ENCODE assay signal across 1 cellular context in the genomic region with DNA sequence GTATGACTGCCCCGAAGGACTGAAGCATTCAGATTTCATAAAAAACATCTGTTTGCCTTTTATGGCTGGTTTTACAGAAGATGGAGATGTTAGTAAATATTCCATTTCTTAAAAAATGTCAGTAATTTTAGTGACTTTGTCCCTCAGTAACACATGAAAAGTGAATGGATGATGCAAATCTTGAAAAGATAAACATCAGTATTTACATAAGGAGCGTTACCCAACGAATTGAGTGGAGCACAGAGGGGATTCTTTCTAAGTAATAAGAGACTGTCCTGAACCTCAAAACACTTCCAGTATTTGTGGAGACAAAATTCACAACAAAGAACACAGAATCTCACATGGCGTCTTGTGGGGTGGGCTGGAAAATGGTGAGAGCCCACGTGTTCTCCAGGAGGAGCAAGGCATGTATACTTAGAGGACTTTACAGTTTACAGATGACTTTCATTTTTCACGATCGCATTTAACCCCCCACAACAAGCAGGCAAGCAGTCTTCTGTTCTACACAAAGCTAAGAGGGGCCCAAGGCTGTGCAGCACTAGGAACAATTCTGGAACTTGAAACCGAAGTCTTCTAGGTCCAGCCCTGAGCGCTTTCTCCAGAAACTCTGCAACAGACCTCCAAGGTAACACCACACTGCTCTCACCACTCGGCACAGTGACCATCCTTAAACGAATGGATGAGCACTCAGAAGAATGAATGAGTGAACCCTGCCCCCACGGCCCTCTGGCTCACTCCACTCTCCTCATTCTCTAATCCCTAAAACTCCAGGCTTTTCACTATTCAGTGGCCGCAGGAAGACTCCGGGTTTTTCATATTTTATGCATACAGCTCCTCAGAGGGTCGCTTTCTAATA.
TF ChIP-seq lines count a peak whose summit lies in the region.

No MANE protein-coding gene starts in this region.

TF ChIP-seq in H1, 55 proteins besides CTCF, POLR2A, EP300 and RAD21:
- no peak for TF ChIP-seq TCF12 (IDR thresholded peaks at IDR 0.05; ENCODE audit: low read depth, low read length)
- no peak for TF ChIP-seq SIRT6 (IDR thresholded peaks at IDR 0.05; ENCODE audit: low read length)
- TF ChIP-seq, protein P1, sequence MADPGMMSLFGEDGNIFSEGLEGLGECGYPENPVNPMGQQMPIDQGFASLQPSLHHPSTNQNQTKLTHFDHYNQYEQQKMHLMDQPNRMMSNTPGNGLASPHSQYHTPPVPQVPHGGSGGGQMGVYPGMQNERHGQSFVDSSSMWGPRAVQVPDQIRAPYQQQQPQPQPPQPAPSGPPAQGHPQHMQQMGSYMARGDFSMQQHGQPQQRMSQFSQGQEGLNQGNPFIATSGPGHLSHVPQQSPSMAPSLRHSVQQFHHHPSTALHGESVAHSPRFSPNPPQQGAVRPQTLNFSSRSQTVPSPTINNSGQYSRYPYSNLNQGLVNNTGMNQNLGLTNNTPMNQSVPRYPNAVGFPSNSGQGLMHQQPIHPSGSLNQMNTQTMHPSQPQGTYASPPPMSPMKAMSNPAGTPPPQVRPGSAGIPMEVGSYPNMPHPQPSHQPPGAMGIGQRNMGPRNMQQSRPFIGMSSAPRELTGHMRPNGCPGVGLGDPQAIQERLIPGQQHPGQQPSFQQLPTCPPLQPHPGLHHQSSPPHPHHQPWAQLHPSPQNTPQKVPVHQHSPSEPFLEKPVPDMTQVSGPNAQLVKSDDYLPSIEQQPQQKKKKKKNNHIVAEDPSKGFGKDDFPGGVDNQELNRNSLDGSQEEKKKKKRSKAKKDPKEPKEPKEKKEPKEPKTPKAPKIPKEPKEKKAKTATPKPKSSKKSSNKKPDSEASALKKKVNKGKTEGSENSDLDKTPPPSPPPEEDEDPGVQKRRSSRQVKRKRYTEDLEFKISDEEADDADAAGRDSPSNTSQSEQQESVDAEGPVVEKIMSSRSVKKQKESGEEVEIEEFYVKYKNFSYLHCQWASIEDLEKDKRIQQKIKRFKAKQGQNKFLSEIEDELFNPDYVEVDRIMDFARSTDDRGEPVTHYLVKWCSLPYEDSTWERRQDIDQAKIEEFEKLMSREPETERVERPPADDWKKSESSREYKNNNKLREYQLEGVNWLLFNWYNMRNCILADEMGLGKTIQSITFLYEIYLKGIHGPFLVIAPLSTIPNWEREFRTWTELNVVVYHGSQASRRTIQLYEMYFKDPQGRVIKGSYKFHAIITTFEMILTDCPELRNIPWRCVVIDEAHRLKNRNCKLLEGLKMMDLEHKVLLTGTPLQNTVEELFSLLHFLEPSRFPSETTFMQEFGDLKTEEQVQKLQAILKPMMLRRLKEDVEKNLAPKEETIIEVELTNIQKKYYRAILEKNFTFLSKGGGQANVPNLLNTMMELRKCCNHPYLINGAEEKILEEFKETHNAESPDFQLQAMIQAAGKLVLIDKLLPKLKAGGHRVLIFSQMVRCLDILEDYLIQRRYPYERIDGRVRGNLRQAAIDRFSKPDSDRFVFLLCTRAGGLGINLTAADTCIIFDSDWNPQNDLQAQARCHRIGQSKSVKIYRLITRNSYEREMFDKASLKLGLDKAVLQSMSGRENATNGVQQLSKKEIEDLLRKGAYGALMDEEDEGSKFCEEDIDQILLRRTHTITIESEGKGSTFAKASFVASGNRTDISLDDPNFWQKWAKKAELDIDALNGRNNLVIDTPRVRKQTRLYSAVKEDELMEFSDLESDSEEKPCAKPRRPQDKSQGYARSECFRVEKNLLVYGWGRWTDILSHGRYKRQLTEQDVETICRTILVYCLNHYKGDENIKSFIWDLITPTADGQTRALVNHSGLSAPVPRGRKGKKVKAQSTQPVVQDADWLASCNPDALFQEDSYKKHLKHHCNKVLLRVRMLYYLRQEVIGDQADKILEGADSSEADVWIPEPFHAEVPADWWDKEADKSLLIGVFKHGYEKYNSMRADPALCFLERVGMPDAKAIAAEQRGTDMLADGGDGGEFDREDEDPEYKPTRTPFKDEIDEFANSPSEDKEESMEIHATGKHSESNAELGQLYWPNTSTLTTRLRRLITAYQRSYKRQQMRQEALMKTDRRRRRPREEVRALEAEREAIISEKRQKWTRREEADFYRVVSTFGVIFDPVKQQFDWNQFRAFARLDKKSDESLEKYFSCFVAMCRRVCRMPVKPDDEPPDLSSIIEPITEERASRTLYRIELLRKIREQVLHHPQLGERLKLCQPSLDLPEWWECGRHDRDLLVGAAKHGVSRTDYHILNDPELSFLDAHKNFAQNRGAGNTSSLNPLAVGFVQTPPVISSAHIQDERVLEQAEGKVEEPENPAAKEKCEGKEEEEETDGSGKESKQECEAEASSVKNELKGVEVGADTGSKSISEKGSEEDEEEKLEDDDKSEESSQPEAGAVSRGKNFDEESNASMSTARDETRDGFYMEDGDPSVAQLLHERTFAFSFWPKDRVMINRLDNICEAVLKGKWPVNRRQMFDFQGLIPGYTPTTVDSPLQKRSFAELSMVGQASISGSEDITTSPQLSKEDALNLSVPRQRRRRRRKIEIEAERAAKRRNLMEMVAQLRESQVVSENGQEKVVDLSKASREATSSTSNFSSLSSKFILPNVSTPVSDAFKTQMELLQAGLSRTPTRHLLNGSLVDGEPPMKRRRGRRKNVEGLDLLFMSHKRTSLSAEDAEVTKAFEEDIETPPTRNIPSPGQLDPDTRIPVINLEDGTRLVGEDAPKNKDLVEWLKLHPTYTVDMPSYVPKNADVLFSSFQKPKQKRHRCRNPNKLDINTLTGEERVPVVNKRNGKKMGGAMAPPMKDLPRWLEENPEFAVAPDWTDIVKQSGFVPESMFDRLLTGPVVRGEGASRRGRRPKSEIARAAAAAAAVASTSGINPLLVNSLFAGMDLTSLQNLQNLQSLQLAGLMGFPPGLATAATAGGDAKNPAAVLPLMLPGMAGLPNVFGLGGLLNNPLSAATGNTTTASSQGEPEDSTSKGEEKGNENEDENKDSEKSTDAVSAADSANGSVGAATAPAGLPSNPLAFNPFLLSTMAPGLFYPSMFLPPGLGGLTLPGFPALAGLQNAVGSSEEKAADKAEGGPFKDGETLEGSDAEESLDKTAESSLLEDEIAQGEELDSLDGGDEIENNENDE (IDR thresholded peaks at IDR 0.05; ENCODE audit: insufficient replicate concordance, low read length), result no peak
- no peak for TF ChIP-seq TBP (IDR thresholded peaks at IDR 0.05; ENCODE audit: low read depth, low read length)
- no peak for TF ChIP-seq TAF1 (IDR thresholded peaks at IDR 0.05; ENCODE audit: low read depth, low read length)
- TF ChIP-seq, protein P2, sequence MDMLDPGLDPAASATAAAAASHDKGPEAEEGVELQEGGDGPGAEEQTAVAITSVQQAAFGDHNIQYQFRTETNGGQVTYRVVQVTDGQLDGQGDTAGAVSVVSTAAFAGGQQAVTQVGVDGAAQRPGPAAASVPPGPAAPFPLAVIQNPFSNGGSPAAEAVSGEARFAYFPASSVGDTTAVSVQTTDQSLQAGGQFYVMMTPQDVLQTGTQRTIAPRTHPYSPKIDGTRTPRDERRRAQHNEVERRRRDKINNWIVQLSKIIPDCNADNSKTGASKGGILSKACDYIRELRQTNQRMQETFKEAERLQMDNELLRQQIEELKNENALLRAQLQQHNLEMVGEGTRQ (IDR thresholded peaks at IDR 0.05; ENCODE audit: low read length), result no peak
- no peak for TF ChIP-seq KDM5A (IDR thresholded peaks at IDR 0.05; ENCODE audit: low read length)
- TF ChIP-seq HDAC2 (IDR thresholded peaks at IDR 0.05; ENCODE audit: borderline replicate concordance in 1 of 2, low read depth in 2 of 2, low read length in 2 of 2), result no peak
- TF ChIP-seq BACH1 (IDR thresholded peaks at IDR 0.05; ENCODE audit: low read length), result no peak
- TF ChIP-seq, protein P3, sequence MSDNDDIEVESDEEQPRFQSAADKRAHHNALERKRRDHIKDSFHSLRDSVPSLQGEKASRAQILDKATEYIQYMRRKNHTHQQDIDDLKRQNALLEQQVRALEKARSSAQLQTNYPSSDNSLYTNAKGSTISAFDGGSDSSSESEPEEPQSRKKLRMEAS (IDR thresholded peaks at IDR 0.05), result no peak
- TF ChIP-seq SRF (IDR thresholded peaks at IDR 0.05; ENCODE audit: low read depth, low read length), result no peak
- TF ChIP-seq MAFK (IDR thresholded peaks at IDR 0.05; ENCODE audit: low read depth, low read length), result no peak
